In the genomic region with DNA sequence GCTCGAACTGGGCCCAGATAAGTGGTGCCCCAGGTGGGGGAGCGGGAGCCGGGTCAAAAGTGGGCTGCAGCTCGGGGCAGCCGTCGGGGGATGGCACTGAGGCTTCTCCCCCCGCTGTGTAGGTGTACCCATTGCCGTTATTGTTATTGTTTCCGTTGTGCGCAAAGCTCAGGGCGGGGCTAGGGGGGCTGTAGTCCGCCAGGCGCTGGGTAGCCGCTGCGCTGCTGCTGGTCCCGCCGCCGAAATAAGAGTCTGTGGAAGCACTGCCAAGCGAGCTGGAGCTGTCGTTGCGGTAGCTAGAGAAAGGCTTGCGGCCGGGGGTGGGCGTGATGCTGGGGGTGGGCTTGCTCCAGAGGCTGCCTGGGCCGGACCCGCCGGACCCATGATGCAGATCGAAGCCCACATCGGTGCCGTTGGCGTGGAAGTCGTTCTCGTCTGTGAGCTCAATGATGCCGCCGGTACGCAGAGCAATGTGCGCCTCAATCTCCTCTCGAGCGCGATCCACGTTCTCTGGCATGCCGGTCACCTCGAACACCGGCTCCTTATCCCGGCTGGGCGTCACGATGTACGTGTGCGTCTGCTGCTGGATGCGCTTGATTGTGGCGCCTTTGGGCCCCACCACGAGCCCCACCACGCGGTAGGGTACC, we compare ENCODE assay signal across 9 cellular contexts. TPM values are rescaled to one million over a fixed set of nuclear protein-coding genes. Genes with fewer than 3 reads are reported as not detected.
A peak's percentile ranks its signal among the peaks of the same experiment; 100 is the strongest.
DNase-seq lines count a peak whose midpoint lies in the region; ATAC-seq, FAIRE-seq and TF ChIP-seq lines count a peak whose summit lies in the region.
"Had no signal": no experiment of that assay in that cellular context is flagged by ENCODE, and none has a peak within 500 bp of the region (broad histone marks: within the 10 kb centered on the region; RNA-seq: fewer than 3 reads in every experiment).

No MANE protein-coding gene starts in this region.

- 40 to 44% (median 42%) methylated on average over 44 to 54 of the region's 54 CpGs for WGBS in heart left ventricle, 4 donors
- no CpG with 5 or more reads among the region's 54 CpGs for WGBS in mesendoderm (ENCODE audit: extremely low coverage, insufficient coverage, low lambda C conversion rate)

- POLR2A ChIA-PET in GM10248 (lab: Yijun Ruan, JAX): no interaction called here

- H3K27me3 ChIP-seq in heart left ventricle (no peaks in the 10 kb centered on the region), bronchial epithelial cell (ENCODE audit: control insufficient read depth, insufficient read depth, low read length) (peaks cover 3% of the 10 kb centered on the region), mesendoderm (ENCODE audit: insufficient read depth, low read length, poor library complexity) (peaks cover 8% of the 10 kb centered on the region)

- peak in 2 of 5 donors; percentile 32 to 65 for DNase-seq in heart left ventricle
- DNase-seq in Right ventricle myocardium superior: no peak
- DNase-seq in bronchial epithelial cell (ENCODE audit: low read depth): no peak
- peak; percentile 19 for DNase-seq in mesendoderm
- no peak for DNase-seq in urothelium cell line (ENCODE audit: low spot score)
- DNase-seq in GM10248 (ENCODE audit: extremely low spot score): no peak

- H3K4me2 ChIP-seq in mesendoderm (ENCODE audit: low read length): peak overlapping the region; percentile 55

- H2AK5ac ChIP-seq in mesendoderm (ENCODE audit: low read length): no peak overlapping the region

- no peak overlapping the region for H3K23ac ChIP-seq in mesendoderm (ENCODE audit: low read length)

- H4K8ac ChIP-seq in mesendoderm (ENCODE audit: low read depth, low read length): no peak overlapping the region

- no peak overlapping the region for H2BK5ac ChIP-seq in mesendoderm (ENCODE audit: low read length)

- peak overlapping the region; percentile 96 for H3K56ac ChIP-seq in mesendoderm (ENCODE audit: low read length)

- H3K9me3 ChIP-seq in heart left ventricle: no peaks in the 10 kb centered on the region

- H3K27ac ChIP-seq in heart left ventricle (peak overlapping the region in 10 of 12 donors; percentile 1 to 100 (median 96)), mesendoderm (ENCODE audit: low read depth, low read length) (no peak overlapping the region)

- H3K4me1 ChIP-seq in heart left ventricle: peaks cover 0 to 44% (median 20%) of the 10 kb centered on the region in 12 donors
- H3K4me1 ChIP-seq in mesendoderm (ENCODE audit: control insufficient read depth, low read depth, low read length): no peaks in the 10 kb centered on the region

- H3K4ac ChIP-seq in mesendoderm (ENCODE audit: low read depth, low read length): no peak overlapping the region

- no peak overlapping the region for H2BK15ac ChIP-seq in mesendoderm (replicated peaks; ENCODE audit: low read depth)

- H3K4me3 ChIP-seq in heart left ventricle (peak overlapping the region; percentile 65 to 97 (median 87)), bronchial epithelial cell (ENCODE audit: low read depth, low read length) (peak overlapping the region; percentile 62), mesendoderm (ENCODE audit: low read length) (peak overlapping the region; percentile 40)

- H3K18ac ChIP-seq in mesendoderm (ENCODE audit: low read length): no peak overlapping the region

- FAIRE-seq in bronchial epithelial cell (lab: Jason Lieb, UNC) (no peak), urothelium cell line (lab: Jason Lieb, UNC) (peak; percentile 89)
- FAIRE-seq: endometrium had no signal

- H3K36me3 ChIP-seq in heart left ventricle (peaks cover 0 to 16% (median 0%) of the 10 kb centered on the region in 9 donors), bronchial epithelial cell (ENCODE audit: control insufficient read depth, insufficient read depth, low read length) (no peaks in the 10 kb centered on the region), mesendoderm (ENCODE audit: control insufficient read depth, insufficient read depth, low read length) (no peaks in the 10 kb centered on the region)

- CTCF ChIA-PET in GM10248 (lab: Yijun Ruan, JAX): no interaction called here

- no peaks in the 10 kb centered on the region for H3K79me2 ChIP-seq in mesendoderm (ENCODE audit: control insufficient read depth, insufficient read depth, low read length)

- no peak for TF ChIP-seq CTCF in heart left ventricle (IDR thresholded peaks at IDR 0.05)
- no peak for TF ChIP-seq CTCF in bronchial epithelial cell (IDR thresholded peaks at IDR 0.05; ENCODE audit: insufficient read depth, low read length, severe bottlenecking)
- no peak for TF ChIP-seq CTCF in GM10248 (IDR thresholded peaks at IDR 0.05; ENCODE audit: control extremely low read depth, extremely low read depth, low read depth, missing control alignments)

- no peak overlapping the region for H4K5ac ChIP-seq in mesendoderm (ENCODE audit: low read length)

- H2BK120ac ChIP-seq in mesendoderm (ENCODE audit: low read depth, low read length): no peak overlapping the region

- peaks cover 2% of the 10 kb centered on the region for H3K79me1 ChIP-seq in mesendoderm (ENCODE audit: low read length)

- H3K9ac ChIP-seq in mesendoderm (ENCODE audit: low read length): peak overlapping the region; percentile 62

- intact Hi-C loops in heart left ventricle (cut with DNase I) (loop anchor here in 6 of 10 donors (5.0 to 10.0 kb wide), 10 partner anchors 89 to 1049 kb away; partner anchors contain the start of gene RPS17 (in 1 of the 6)), Right ventricle myocardium superior (cut with DNase I) (no loop called here)

- ATAC-seq in heart left ventricle (no peak), Right ventricle myocardium superior (ENCODE audit: poor library complexity) (no peak), HG03571 (IDR thresholded peaks at IDR 0.05; ENCODE audit: unreplicated experiment) (no peak), GM18517 (IDR thresholded peaks at IDR 0.05; ENCODE audit: unreplicated experiment) (no peak)

- no peak for TF ChIP-seq POLR2A in heart left ventricle (IDR thresholded peaks at IDR 0.05)

RNA-seq across cellular contexts. Expression of gene MEX3B, which starts 2.0 kb away (rescaled TPM):
- total RNA-seq in heart left ventricle (1 to 10 TPM; 2.0 to 4.2 (median 3.0) TPM), Right ventricle myocardium superior (3.5 TPM), bronchial epithelial cell (0.64 and 0.79 TPM in 2 replicates)
- 1 to 10 TPM; 1.3 to 5.3 TPM for polyA plus RNA-seq in heart left ventricle
- 3.3 TPM for polyA plus RNA-seq in mesendoderm (2013, experiment 1 of 2)
- 4.0 TPM for polyA plus RNA-seq in mesendoderm (2013, experiment 2 of 2)
